ENCODE assay signal across 11 cellular contexts in genomic region chr18:63267990-63268721, GRCh38. TPM values are rescaled to one million over a fixed set of nuclear protein-coding genes. Genes with fewer than 3 reads are reported as not detected.
A peak's percentile ranks its signal among the peaks of the same experiment; 100 is the strongest.
DNase-seq lines count a peak whose midpoint lies in the region; ATAC-seq and TF ChIP-seq lines count a peak whose summit lies in the region.
"Had no signal": no experiment of that assay in that cellular context is flagged by ENCODE, and none has a peak within 500 bp of the region (broad histone marks: within the 10 kb centered on the region; RNA-seq: fewer than 3 reads in every experiment).

No MANE protein-coding gene starts in this region.

- H3K27me3 ChIP-seq in body of pancreas, result no peaks in the 10 kb centered on the region

- CTCF ChIA-PET in activated B cell treated with CpG ODN at 0.5 μM for 24 hours (lab: Charles Lee), result interaction anchor here (0.9 to 1.2 kb wide), 2 partner anchors 47 to 50 kb away, joined by 3 read pairs; no protein-coding TSS in a partner anchor

- peak overlapping the region; percentile 10 for H3K27ac Mint-ChIP-seq in activated B cell treated with CpG ODN at 0.5 μM for 24 hours
- peak overlapping the region; percentile 43 to 87 (median 74) for H3K27ac Mint-ChIP-seq in naive thymus-derived CD8-positive, alpha-beta T cell

- TF ChIP-seq CTCF in activated B cell treated with CpG ODN at 0.5 μM for 24 hours (IDR thresholded peaks at IDR 0.05) (no peak), body of pancreas (IDR thresholded peaks at IDR 0.05) (no peak)

- H3K4me3 ChIP-seq in body of pancreas, result no peak overlapping the region

- TF ChIP-seq POLR2A in body of pancreas (IDR thresholded peaks at IDR 0.05), result no peak

- intact Hi-C loops in activated B cell treated with CpG ODN at 0.5 μM for 24 hours (cut with micrococcal nuclease), result loop anchor here (1.0 kb wide), 1 partner anchor 10 kb away; no protein-coding TSS in a partner anchor
- intact Hi-C loops in body of pancreas (cut with DNase I), result no loop called here

- H3K27ac ChIP-seq in body of pancreas, result no peak overlapping the region

- H3K9me3 Mint-ChIP-seq in activated B cell treated with CpG ODN at 0.5 μM for 24 hours, result no peaks in the 10 kb centered on the region
- no peaks in the 10 kb centered on the region for H3K9me3 Mint-ChIP-seq in naive thymus-derived CD8-positive, alpha-beta T cell

- H3K4me1 ChIP-seq in body of pancreas, result peaks cover 3% of the 10 kb centered on the region

- no peaks in the 10 kb centered on the region for H3K9me3 ChIP-seq in body of pancreas

- ATAC-seq in GM18498 (IDR thresholded peaks at IDR 0.05; ENCODE audit: unreplicated experiment) (peak; percentile 68), GM21723 (IDR thresholded peaks at IDR 0.05; ENCODE audit: unreplicated experiment) (peak; percentile 57), activated B cell treated with CpG ODN at 0.5 μM for 24 hours (ENCODE audit: low read depth) (no peak), body of pancreas (no peak), GM18519 (IDR thresholded peaks at IDR 0.05; ENCODE audit: low FRiP score, unreplicated experiment) (no peak)
- ATAC-seq in naive thymus-derived CD8-positive, alpha-beta T cell, result peak; percentile 78 to 82

- WGBS in body of pancreas, 2 donors, result 68 to 78% methylated on average over 8 of the region's 8 CpGs

- no peaks in the 10 kb centered on the region for H3K36me3 ChIP-seq in body of pancreas (replicated peaks in 1 of 2; ENCODE audit: insufficient read depth in 1 of 2, low read depth in 2 of 2)

- peaks cover 54% of the 10 kb centered on the region for H3K4me1 Mint-ChIP-seq in activated B cell treated with CpG ODN at 0.5 μM for 24 hours
- peaks cover 36 to 96% (median 84%) of the 10 kb centered on the region in 4 donors for H3K4me1 Mint-ChIP-seq in naive thymus-derived CD8-positive, alpha-beta T cell

- no peak for DNase-seq in activated B cell treated with CpG ODN at 0.5 μM for 24 hours
- peak in 2 of 10 donors; percentile 23 to 34 for DNase-seq in naive thymus-derived CD8-positive, alpha-beta T cell
- no peak for DNase-seq in body of pancreas
- DNase-seq in inferior parietal cortex (ENCODE audit: extremely low spot score), result no peak
- no peak for DNase-seq in NCI-H774 (lab: John Stamatoyannopoulos, UW)
- DNase-seq: NCI-H2029, posterior cingulate gyrus, Right ventricle myocardium superior had no signal

- POLR2A ChIA-PET in activated B cell treated with CpG ODN at 0.5 μM for 24 hours (lab: Charles Lee), result interaction anchor here (0.6 to 1.5 kb wide), 2 partner anchors 39 to 43 kb away, joined by 3 to 4 read pairs; no protein-coding TSS in a partner anchor
- POLR2A ChIA-PET in naive thymus-derived CD8-positive, alpha-beta T cell (lab: Charles Lee), result interaction anchor here (1.0 to 2.1 kb wide), 6 partner anchors 8 to 51 kb away, joined by 3 to 5 read pairs (median 4); partner anchors contain the start of gene BCL2

- H3K27me3 Mint-ChIP-seq in activated B cell treated with CpG ODN at 0.5 μM for 24 hours, result no peaks in the 10 kb centered on the region
- H3K27me3 Mint-ChIP-seq in naive thymus-derived CD8-positive, alpha-beta T cell, result no peaks in the 10 kb centered on the region

- no peak overlapping the region for H3K4me3 Mint-ChIP-seq in activated B cell treated with CpG ODN at 0.5 μM for 24 hours
- peak overlapping the region; percentile 53 to 79 (median 74) for H3K4me3 Mint-ChIP-seq in naive thymus-derived CD8-positive, alpha-beta T cell

- peaks cover 56% of the 10 kb centered on the region for H3K36me3 Mint-ChIP-seq in activated B cell treated with CpG ODN at 0.5 μM for 24 hours (ENCODE audit: low read depth)
- H3K36me3 Mint-ChIP-seq in naive thymus-derived CD8-positive, alpha-beta T cell, result peaks cover 0 to 22% (median 0%) of the 10 kb centered on the region in 3 donors

RNA-seq across cellular contexts. Expression of gene BCL2, which starts 51.4 kb away (rescaled TPM):
- total RNA-seq in activated B cell treated with CpG ODN at 0.5 μM for 24 hours (125 and 145 TPM in 2 replicates), body of pancreas (10 to 100 TPM; 10.1 to 18.5 TPM)
- 10 to 100 TPM; 32.9 to 33.1 TPM for total RNA-seq in naive thymus-derived CD8-positive, alpha-beta T cell
- 10 to 100 TPM; 24.3 to 40.2 (median 31.3) TPM for polyA plus RNA-seq in naive thymus-derived CD8-positive, alpha-beta T cell

Comparison
In these comparisons a context has a peak if more than half of its experiments do, and no peak if none do; other contexts are left out.
1. ATAC-seq: peak in GM18498 (single experiment), GM21723 (single experiment) and naive thymus-derived CD8-positive, alpha-beta T cell (2 of 2); none in activated B cell treated with CpG ODN at 0.5 μM for 24 hours (single experiment), body of pancreas (single experiment) and GM18519 (single experiment).